ENCODE assay signal across 18 cellular contexts in genomic region chr2:239044336-239044735, GRCh38.
"Had no signal": no experiment of that assay in that cellular context is flagged by ENCODE, and none has a peak within 500 bp of the region (broad histone marks: within the 10 kb centered on the region; RNA-seq: fewer than 3 reads in every experiment).

No MANE protein-coding gene starts in this region.

- H3K27me3 ChIP-seq: pancreas, suprapubic skin, transverse colon, upper lobe of right lung, uterus had no signal

- H3K4me1 ChIP-seq: left ventricle myocardium inferior, lower lobe of right lung, pancreas, suprapubic skin, transverse colon, upper lobe of right lung, uterus had no signal

- H3K9me3 ChIP-seq: lower lobe of right lung, pancreas, suprapubic skin, transverse colon, upper lobe of right lung, uterus had no signal

- ATAC-seq: effector memory CD8-positive, alpha-beta T cell; left colon; lower lobe of right lung; natural killer cell; pancreas; sciatic nerve; stimulated activated naive CD8-positive, alpha-beta T cell treated with anti-CD3 and anti-CD28 coated beads, Interleukin-15, amount 100 ng/mL, for 72 hours; upper lobe of right lung had no signal

- H3K36me3 ChIP-seq: lower lobe of right lung, pancreas, suprapubic skin, transverse colon, upper lobe of right lung, uterus had no signal

- DNase-seq: cerebellar nuclear complex; cortex of kidney; effector memory CD8-positive, alpha-beta T cell; head of caudate nucleus; hippocampal formation; left colon; left ventricle myocardium inferior; lower lobe of right lung; natural killer cell; occipital lobe; stimulated activated naive CD4-positive, alpha-beta T cell; stimulated activated naive CD8-positive, alpha-beta T cell treated with anti-CD3 and anti-CD28 coated beads, Interleukin-15, amount 100 ng/mL, for 72 hours; transverse colon; upper lobe of right lung; uterus had no signal

- H3K27ac ChIP-seq: left ventricle myocardium inferior, lower lobe of right lung, pancreas, suprapubic skin, transverse colon, upper lobe of right lung, uterus had no signal

- H3K4me3 ChIP-seq: left ventricle myocardium inferior, lower lobe of right lung, pancreas, suprapubic skin, transverse colon, upper lobe of right lung, uterus had no signal
